25 cellular contexts compared by ENCODE assay signal in genomic region chr6:55798571-55798970, GRCh38.
DNase-seq lines count a peak whose midpoint lies in the region; ATAC-seq, FAIRE-seq and TF ChIP-seq lines count a peak whose summit lies in the region.
"Had no signal": no experiment of that assay in that cellular context is flagged by ENCODE, and none has a peak within 500 bp of the region (broad histone marks: within the 10 kb centered on the region; RNA-seq: fewer than 3 reads in every experiment).

No MANE protein-coding gene starts in this region.

- H3K4me2 ChIP-seq in PC-3 (ENCODE audit: low read length): no peak overlapping the region; the same call in 1 of the 2 replicates
- H3K4me2 ChIP-seq: BLaER1 had no signal

- H3K4me3 ChIP-seq in PC-3 (ENCODE audit: low read length) (no peak overlapping the region), bronchial epithelial cell (ENCODE audit: low read depth, low read length) (no peak overlapping the region)
- H3K4me3 ChIP-seq: BLaER1, GM12878 had no signal

- H3F3A ChIP-seq in PC-3 (ENCODE audit: low read length, unreplicated experiment): no peaks in the 10 kb centered on the region

- FAIRE-seq in bronchial epithelial cell (lab: Jason Lieb, UNC): no peak
- peak; percentile 10 for FAIRE-seq in frontal cortex (lab: Jason Lieb, UNC)
- FAIRE-seq: A204.1, GM12878, GM12892, GM18507 had no signal

- intact Hi-C loops in PC-3 (cut with micrococcal nuclease): loop anchor here (5.0 to 10.0 kb wide), 2 partner anchors 84 to 164 kb away; no protein-coding TSS in a partner anchor

- H3K27me3 ChIP-seq in PC-3 (ENCODE audit: low read length): no peaks in the 10 kb centered on the region
- H3K27me3 ChIP-seq in bronchial epithelial cell (ENCODE audit: control insufficient read depth, insufficient read depth, low read length): no peaks in the 10 kb centered on the region
- H3K27me3 ChIP-seq: BE2C, BLaER1 had no signal

- no peaks in the 10 kb centered on the region for H4K20me1 ChIP-seq in PC-3 (ENCODE audit: low read length)
- H4K20me1 ChIP-seq: BLaER1 had no signal

- no peak for TF ChIP-seq CTCF in PC-3 (conservative IDR thresholded peaks at IDR 0.05; ENCODE audit: low read depth, low read length)
- no peak for TF ChIP-seq CTCF in bronchial epithelial cell (IDR thresholded peaks at IDR 0.05; ENCODE audit: insufficient read depth, low read length, severe bottlenecking)
- TF ChIP-seq CTCF in RWPE1 (conservative IDR thresholded peaks at IDR 0.05; ENCODE audit: low read depth): no peak

- H3K36me3 ChIP-seq in PC-3 (ENCODE audit: low read depth, low read length): no peaks in the 10 kb centered on the region
- no peaks in the 10 kb centered on the region for H3K36me3 ChIP-seq in bronchial epithelial cell (ENCODE audit: control insufficient read depth, insufficient read depth, low read length)
- H3K36me3 ChIP-seq: BE2C, BLaER1 had no signal

- DNase-seq in PC-3: peak; percentile 67
- peak; percentile 60 for DNase-seq in bronchial epithelial cell (ENCODE audit: low read depth)
- no peak for DNase-seq in frontal cortex (ENCODE audit: low spot score in 2 of 2)
- DNase-seq in RWPE1 (ENCODE audit: low spot score): no peak
- no peak for DNase-seq in activated CD4-positive, alpha-beta T cell treated with anti-CD3 and anti-CD28 coated beads, Interleukin-2, amount 50 U/mL, for 1 hour
- DNase-seq in stimulated activated CD4-positive, alpha-beta T cell treated with anti-CD3 and anti-CD28 coated beads, Interleukin-4, amount 100 ng/mL, for 24 hours: no peak
- DNase-seq: 8988T; ACHN; BE2C; C1 segment of cervical spinal cord; CD4-positive, alpha-beta memory T cell; CD4-positive, CD25-positive, alpha-beta regulatory T cell; CD8-positive, alpha-beta memory T cell; COR-L47; DMS 273 treated with DMSO at 0.1 percent for 48 hours; DMS153; DMS79; DND-41; EL; GDM1 had no signal

- CTCF ChIA-PET in PC-3 (lab: Charles Lee): no interaction called here
- CTCF ChIA-PET in RWPE1 (lab: Yijun Ruan, JAX): interaction anchor here (0.7 kb wide), 1 partner anchor 34 kb away, joined by 3 read pairs; no protein-coding TSS in a partner anchor

- POLR2A ChIA-PET in PC-3 (lab: Charles Lee; ENCODE audit: unreplicated experiment) (no interaction called here), RWPE1 (lab: Yijun Ruan, JAX; ENCODE audit: low non-redundant PET) (no interaction called here)

- ATAC-seq in PC-3: peak; percentile 42
- ATAC-seq: GM12878 had no signal

- H3K9me2 ChIP-seq in PC-3 (replicated peaks; ENCODE audit: low read length): 0 out of 2 replicates have a peak, but pooled peaks cover 5% of the 10 kb centered on the region

- H3K9ac ChIP-seq in PC-3 (ENCODE audit: low read length): no peak overlapping the region
- H3K9ac ChIP-seq: BLaER1 had no signal

- BruUV-seq in PC-3 (replicated peaks; lab: Mats Ljungman, UMichigan): no TSS peak

- H3K79me2 ChIP-seq in PC-3 (ENCODE audit: low read length): no peaks in the 10 kb centered on the region

- H3K4me1 ChIP-seq in PC-3 (ENCODE audit: insufficient read depth, low read length): peaks cover 27% of the 10 kb centered on the region
- H3K4me1 ChIP-seq: BE2C, BLaER1 had no signal

- H3K27ac ChIP-seq in PC-3 (ENCODE audit: low read length): no peak overlapping the region
- H3K27ac ChIP-seq in RWPE1: no peak overlapping the region
- H3K27ac ChIP-seq: BLaER1 had no signal

- H3K9me3 ChIP-seq in PC-3 (ENCODE audit: low read length): no peaks in the 10 kb centered on the region
- H3K9me3 ChIP-seq: BE2C, BLaER1 had no signal

- H2AFZ ChIP-seq in PC-3 (ENCODE audit: low read length): no peak overlapping the region

Comparison
In these comparisons a context has a peak if more than half of its experiments do, and no peak if none do; other contexts are left out.
1. DNase-seq: peak in PC-3 (single experiment) and bronchial epithelial cell (single experiment); none in frontal cortex (0 of 2), RWPE1 (single experiment), activated CD4-positive, alpha-beta T cell treated with anti-CD3 and anti-CD28 coated beads, Interleukin-2, amount 50 U/mL, for 1 hour (single experiment) and stimulated activated CD4-positive, alpha-beta T cell treated with anti-CD3 and anti-CD28 coated beads, Interleukin-4, amount 100 ng/mL, for 24 hours (single experiment).